Comparison of ENCODE assay signal across 2 cellular contexts in the genomic region with DNA sequence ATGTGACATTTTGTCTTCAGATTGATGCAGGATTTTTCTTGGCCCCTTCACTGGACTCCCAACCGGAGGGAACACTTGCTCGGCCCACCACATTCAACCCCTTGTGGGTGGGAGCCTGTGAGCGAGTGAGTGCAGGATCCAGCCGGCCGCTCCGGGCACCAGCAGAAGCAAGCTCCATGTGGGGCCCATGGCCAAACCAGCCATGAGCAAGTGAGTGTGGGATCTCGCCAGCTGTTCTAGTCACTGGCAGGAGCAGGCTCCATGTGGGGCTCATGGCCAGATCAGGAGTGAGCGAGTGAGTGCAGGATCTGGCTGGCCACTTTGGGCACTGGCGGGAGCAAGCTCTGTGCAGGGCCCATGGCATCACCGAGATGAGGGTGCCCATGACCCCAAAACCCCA.
TF ChIP-seq lines count a peak whose summit lies in the region.

No MANE protein-coding gene starts in this region.

TF ChIP-seq in IMR-90, 13 proteins besides CTCF, POLR2A, EP300 and RAD21:
- TF ChIP-seq SMC3 (IDR thresholded peaks at IDR 0.05; ENCODE audit: low read depth, low read length), result no peak
- no peak for TF ChIP-seq BHLHE40 (IDR thresholded peaks at IDR 0.05; ENCODE audit: low read depth, low read length)
- no peak for TF ChIP-seq RCOR1 (IDR thresholded peaks at IDR 0.05; ENCODE audit: insufficient replicate concordance, low read length)
- TF ChIP-seq MAFK (IDR thresholded peaks at IDR 0.05; ENCODE audit: low read depth, low read length), result no peak
- TF ChIP-seq CEBPB (IDR thresholded peaks at IDR 0.05; ENCODE audit: low read depth, low read length), result no peak
- no peak for TF ChIP-seq MXI1 (IDR thresholded peaks at IDR 0.05; ENCODE audit: borderline replicate concordance, low read depth, low read length)
- TF ChIP-seq, protein P1, sequence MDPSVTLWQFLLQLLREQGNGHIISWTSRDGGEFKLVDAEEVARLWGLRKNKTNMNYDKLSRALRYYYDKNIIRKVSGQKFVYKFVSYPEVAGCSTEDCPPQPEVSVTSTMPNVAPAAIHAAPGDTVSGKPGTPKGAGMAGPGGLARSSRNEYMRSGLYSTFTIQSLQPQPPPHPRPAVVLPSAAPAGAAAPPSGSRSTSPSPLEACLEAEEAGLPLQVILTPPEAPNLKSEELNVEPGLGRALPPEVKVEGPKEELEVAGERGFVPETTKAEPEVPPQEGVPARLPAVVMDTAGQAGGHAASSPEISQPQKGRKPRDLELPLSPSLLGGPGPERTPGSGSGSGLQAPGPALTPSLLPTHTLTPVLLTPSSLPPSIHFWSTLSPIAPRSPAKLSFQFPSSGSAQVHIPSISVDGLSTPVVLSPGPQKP (IDR thresholded peaks at IDR 0.05; ENCODE audit: borderline replicate concordance, low read depth, low read length), result no peak
- TF ChIP-seq, protein P2, sequence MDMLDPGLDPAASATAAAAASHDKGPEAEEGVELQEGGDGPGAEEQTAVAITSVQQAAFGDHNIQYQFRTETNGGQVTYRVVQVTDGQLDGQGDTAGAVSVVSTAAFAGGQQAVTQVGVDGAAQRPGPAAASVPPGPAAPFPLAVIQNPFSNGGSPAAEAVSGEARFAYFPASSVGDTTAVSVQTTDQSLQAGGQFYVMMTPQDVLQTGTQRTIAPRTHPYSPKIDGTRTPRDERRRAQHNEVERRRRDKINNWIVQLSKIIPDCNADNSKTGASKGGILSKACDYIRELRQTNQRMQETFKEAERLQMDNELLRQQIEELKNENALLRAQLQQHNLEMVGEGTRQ (IDR thresholded peaks at IDR 0.05; ENCODE audit: low read depth, low read length), result no peak
- no peak for TF ChIP-seq CHD1 (IDR thresholded peaks at IDR 0.05; ENCODE audit: low read depth, low read length)
- TF ChIP-seq FOS (IDR thresholded peaks at IDR 0.05; ENCODE audit: low read depth, low read length), result no peak
- TF ChIP-seq RFX5 (IDR thresholded peaks at IDR 0.05; ENCODE audit: low read depth, low read length), result no peak
- TF ChIP-seq MAZ (IDR thresholded peaks at IDR 0.05; ENCODE audit: borderline replicate concordance, low read depth, low read length), result no peak
- TF ChIP-seq NFE2L2 (IDR thresholded peaks at IDR 0.05; ENCODE audit: low read depth, low read length), result no peak

TF ChIP-seq in H1, 55 proteins besides CTCF, POLR2A, EP300 and RAD21:
- TF ChIP-seq RXRA (IDR thresholded peaks at IDR 0.05; ENCODE audit: insufficient read depth, low read depth, low read length) (no peak), KDM1A (IDR thresholded peaks at IDR 0.05; ENCODE audit: borderline replicate concordance, low read length) (no peak), NANOG (IDR thresholded peaks at IDR 0.05; ENCODE audit: insufficient read depth, low read depth, low read length, poor library complexity, severe bottlenecking) (no peak), PHF8 (conservative IDR thresholded peaks at IDR 0.05; ENCODE audit: low read depth, low read length) (no peak), RFX5 (IDR thresholded peaks at IDR 0.05; ENCODE audit: borderline replicate concordance, low read depth, low read length) (no peak), KDM5A (IDR thresholded peaks at IDR 0.05; ENCODE audit: low read length) (no peak), HDAC6 (IDR thresholded peaks at IDR 0.05; ENCODE audit: low read depth, low read length) (no peak), CBX8 (IDR thresholded peaks at IDR 0.05; ENCODE audit: borderline replicate concordance, low read depth, low read length) (no peak), BACH1 (IDR thresholded peaks at IDR 0.05; ENCODE audit: low read length) (no peak), NRF1 (IDR thresholded peaks at IDR 0.05; ENCODE audit: low read depth, low read length) (no peak), BCL11A (IDR thresholded peaks at IDR 0.05; ENCODE audit: low read depth in 2 of 2, low read length in 2 of 2) (no peak), ASH2L (IDR thresholded peaks at IDR 0.05; ENCODE audit: low read length) (no peak)
- TF ChIP-seq, protein P2 (IDR thresholded peaks at IDR 0.05; ENCODE audit: low read length), result no peak
